Comparison of ENCODE assay signal across 14 cellular contexts in the genomic region with DNA sequence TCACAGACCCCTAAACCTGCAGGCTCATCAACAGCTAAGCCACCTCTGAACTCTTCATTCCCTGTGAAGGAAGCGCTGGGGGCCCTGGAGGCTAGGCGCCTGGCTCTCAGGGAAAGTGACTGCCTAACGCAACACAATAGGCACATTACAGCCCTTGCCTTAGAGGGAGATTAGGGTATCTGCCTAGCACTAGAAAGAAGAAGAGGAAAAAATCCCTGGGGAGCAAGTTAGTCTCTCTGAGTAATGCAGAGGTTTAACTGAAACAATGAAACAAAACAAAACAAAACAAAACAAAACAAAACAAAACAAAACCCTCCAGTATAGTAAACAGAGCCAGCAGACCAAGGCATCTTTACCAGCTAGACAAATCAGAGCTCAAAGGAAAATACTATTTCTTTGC. TPM values are rescaled to one million over a fixed set of nuclear protein-coding genes. Genes with fewer than 3 reads are reported as not detected.
A peak's percentile ranks its signal among the peaks of the same experiment; 100 is the strongest.
DNase-seq lines count a peak whose midpoint lies in the region; ATAC-seq, FAIRE-seq and TF ChIP-seq lines count a peak whose summit lies in the region.
"Had no signal": no experiment of that assay in that cellular context is flagged by ENCODE, and none has a peak within 500 bp of the region (broad histone marks: within the 10 kb centered on the region; RNA-seq: fewer than 3 reads in every experiment).

No MANE protein-coding gene starts in this region.

- H3K36me3 Mint-ChIP-seq in activated CD4-positive, alpha-beta T cell treated with anti-CD3 and anti-CD28 coated beads for 36 hours (ENCODE audit: low read depth) = peaks cover 14% of the 10 kb centered on the region
- H3K36me3 Mint-ChIP-seq in chondrocyte (ENCODE audit: low read depth) (peaks cover 11% of the 10 kb centered on the region), osteocyte (ENCODE audit: unreplicated experiment) (peaks cover 18% of the 10 kb centered on the region)

- intact Hi-C loops in activated CD4-positive, alpha-beta T cell treated with anti-CD3 and anti-CD28 coated beads for 36 hours (cut with DNase I, micrococcal nuclease) = loop anchor here in 1 of 2 experiments (2.0 kb wide), 1 partner anchor 35 kb away; no protein-coding TSS in a partner anchor

- TF ChIP-seq POLR2A in H54 (IDR thresholded peaks at IDR 0.05; ENCODE audit: low read depth, low read length) = no peak
- no peak for TF ChIP-seq POLR2A in tibial nerve (IDR thresholded peaks at IDR 0.05)

- peaks cover 24% of the 10 kb centered on the region; the same call in 1 of the 2 replicates for H3K79me2 ChIP-seq in Loucy (ENCODE audit: insufficient read depth, low read length)

- H3K27me3 ChIP-seq in Loucy (ENCODE audit: insufficient read depth, low read length, poor library complexity, severe bottlenecking) = no peaks in the 10 kb centered on the region
- H3K27me3 ChIP-seq in tibial nerve = no peaks in the 10 kb centered on the region
- H3K27me3 ChIP-seq: esophagus squamous epithelium had no signal

- TF ChIP-seq EP300 in tibial nerve (IDR thresholded peaks at IDR 0.05) = no peak

- H3K4me3 ChIP-seq in Loucy (ENCODE audit: low read length, poor library complexity, severe bottlenecking) = no peak overlapping the region
- no peak overlapping the region for H3K4me3 ChIP-seq in tibial nerve

- peak overlapping the region; percentile 50 for H3K4me2 ChIP-seq in Loucy (ENCODE audit: low read depth, low read length, poor library complexity, severe bottlenecking)

- H3K9me2 ChIP-seq in Loucy (replicated peaks; ENCODE audit: low read depth, low read length) = no peaks in the 10 kb centered on the region

- CTCF ChIA-PET in activated CD4-positive, alpha-beta T cell treated with anti-CD3 and anti-CD28 coated beads for 36 hours (lab: Charles Lee) = interaction anchor here (0.6 to 3.2 kb wide), 6 partner anchors 13 to 492 kb away, joined by 3 to 14 read pairs (median 3); no protein-coding TSS in a partner anchor

- TF ChIP-seq CTCF in Loucy (conservative IDR thresholded peaks at IDR 0.05; ENCODE audit: low read length) = no peak
- TF ChIP-seq CTCF in chondrocyte (IDR thresholded peaks at IDR 0.05) = no peak
- TF ChIP-seq CTCF in osteocyte (IDR thresholded peaks at IDR 0.05) = no peak
- TF ChIP-seq CTCF in tibial nerve (IDR thresholded peaks at IDR 0.05) = no peak

- H3K27ac Mint-ChIP-seq in activated CD4-positive, alpha-beta T cell treated with anti-CD3 and anti-CD28 coated beads for 36 hours = peak overlapping the region; percentile 26
- H3K27ac Mint-ChIP-seq in chondrocyte (ENCODE audit: unreplicated experiment) (no peak overlapping the region), osteocyte (ENCODE audit: unreplicated experiment) (peak overlapping the region; percentile 0)

- no peak overlapping the region for H2AFZ ChIP-seq in Loucy (ENCODE audit: low read length)

- no peak for ATAC-seq in activated CD4-positive, alpha-beta T cell treated with anti-CD3 and anti-CD28 coated beads for 36 hours
- no peak for ATAC-seq in HG02610 (IDR thresholded peaks at IDR 0.05; ENCODE audit: unreplicated experiment)

- POLR2A ChIA-PET in activated CD4-positive, alpha-beta T cell treated with anti-CD3 and anti-CD28 coated beads for 36 hours (lab: Charles Lee) = interaction anchor here (0.6 kb wide), 1 partner anchor 44 kb away, joined by 4 read pairs; no protein-coding TSS in a partner anchor

- no peak for FAIRE-seq in H54 (lab: Jason Lieb, UNC)

- 78 to 88% methylated on average over 3 of the region's 3 CpGs for WGBS in tibial nerve, 2 donors

- H3K4me1 ChIP-seq in Loucy (ENCODE audit: insufficient read depth, low read length, poor library complexity, severe bottlenecking) (peaks cover 16% of the 10 kb centered on the region), tibial nerve (peaks cover 0 to 36% (median 14%) of the 10 kb centered on the region in 4 donors)

- no peak overlapping the region for H3K9ac ChIP-seq in Loucy (ENCODE audit: low read depth, low read length, poor library complexity, severe bottlenecking)

- no peak overlapping the region for H3K27ac ChIP-seq in tibial nerve

- peaks cover 21% of the 10 kb centered on the region for H3K4me1 Mint-ChIP-seq in activated CD4-positive, alpha-beta T cell treated with anti-CD3 and anti-CD28 coated beads for 36 hours
- H3K4me1 Mint-ChIP-seq in chondrocyte (ENCODE audit: low read depth) = peaks cover 16% of the 10 kb centered on the region
- peaks cover 16% of the 10 kb centered on the region for H3K4me1 Mint-ChIP-seq in osteocyte (ENCODE audit: unreplicated experiment)

- peaks cover 3% of the 10 kb centered on the region for H3K27me3 Mint-ChIP-seq in activated CD4-positive, alpha-beta T cell treated with anti-CD3 and anti-CD28 coated beads for 36 hours
- H3K27me3 Mint-ChIP-seq in chondrocyte (ENCODE audit: low read depth) (no peaks in the 10 kb centered on the region), osteocyte (ENCODE audit: unreplicated experiment) (peaks cover 5% of the 10 kb centered on the region)

- H4K20me1 ChIP-seq in Loucy (ENCODE audit: insufficient read depth, low read length, poor library complexity, severe bottlenecking) = peaks cover 8% of the 10 kb centered on the region

- H3K4me3 Mint-ChIP-seq in activated CD4-positive, alpha-beta T cell treated with anti-CD3 and anti-CD28 coated beads for 36 hours = peak overlapping the region; percentile 74
- peak overlapping the region; percentile 37 for H3K4me3 Mint-ChIP-seq in chondrocyte (ENCODE audit: unreplicated experiment)
- peak overlapping the region; percentile 73 for H3K4me3 Mint-ChIP-seq in osteocyte (ENCODE audit: unreplicated experiment)

- H3K36me3 ChIP-seq in Loucy (ENCODE audit: insufficient read depth, low read length) (peaks cover 19% of the 10 kb centered on the region; the same call in 1 of the 2 replicates), tibial nerve (peaks cover 0 to 33% (median 0%) of the 10 kb centered on the region in 3 donors)

- no peaks in the 10 kb centered on the region for H3F3A ChIP-seq in Loucy (ENCODE audit: low read depth)

- no peaks in the 10 kb centered on the region for H3K9me3 Mint-ChIP-seq in activated CD4-positive, alpha-beta T cell treated with anti-CD3 and anti-CD28 coated beads for 36 hours (ENCODE audit: low read depth)
- H3K9me3 Mint-ChIP-seq in chondrocyte (ENCODE audit: low read depth) (no peaks in the 10 kb centered on the region), osteocyte (ENCODE audit: unreplicated experiment) (no peaks in the 10 kb centered on the region)

- H3K9me3 ChIP-seq in Loucy (ENCODE audit: insufficient read depth, low read depth, low read length) (no peaks in the 10 kb centered on the region), tibial nerve (no peaks in the 10 kb centered on the region)
- H3K9me3 ChIP-seq: esophagus squamous epithelium had no signal

- no peak for DNase-seq in activated CD4-positive, alpha-beta T cell treated with anti-CD3 and anti-CD28 coated beads for 36 hours
- DNase-seq in activated CD4-positive, alpha-beta T cell treated with anti-CD3 and anti-CD28 coated beads for 1 hour = no peak
- DNase-seq in chondrocyte (ENCODE audit: low spot score) (no peak), osteocyte (ENCODE audit: extremely low spot score, unreplicated experiment) (no peak), H54 (ENCODE audit: insufficient read length, low spot score) (no peak), tibial nerve (ENCODE audit: low spot score in 2 of 2) (no peak)
- DNase-seq: ACHN; EL; esophagus squamous epithelium; NCI-H146; occipital lobe; stimulated activated CD4-positive, alpha-beta T cell treated with anti-CD3 and anti-CD28 coated beads, Interleukin-1b, Interleukin-23, amount 100 ng/mL, for 48 hours had no signal

RNA-seq across cellular contexts. Expression of a gene that starts 2.6 kb away (rescaled TPM):
- total RNA-seq in activated CD4-positive, alpha-beta T cell treated with anti-CD3 and anti-CD28 coated beads for 36 hours = 10 to 100 TPM; 13.3 to 16.4 TPM
- 11.7 to 15.2 TPM (median 15.1 TPM) in 3 replicates for total RNA-seq in chondrocyte
- total RNA-seq in osteocyte = 16.3 and 17.1 TPM in 2 replicates
- 10 to 100 TPM in 2 of 4 donors, 1 to 10 TPM in 2; 7.3 to 12.2 (median 9.6) TPM for total RNA-seq in tibial nerve

RNA-seq across cellular contexts. Expression of a gene that starts 39.4 kb away (rescaled TPM):
- 10 to 100 TPM; 14.2 to 15.2 TPM for total RNA-seq in activated CD4-positive, alpha-beta T cell treated with anti-CD3 and anti-CD28 coated beads for 36 hours
- total RNA-seq in chondrocyte (16.1 to 17.0 TPM (median 16.2 TPM) in 3 replicates), osteocyte (19.1 and 20.5 TPM in 2 replicates), tibial nerve (10 to 100 TPM; 28.4 to 43.2 (median 32.9) TPM)
